9 cellular contexts compared by ENCODE assay signal in the genomic region with DNA sequence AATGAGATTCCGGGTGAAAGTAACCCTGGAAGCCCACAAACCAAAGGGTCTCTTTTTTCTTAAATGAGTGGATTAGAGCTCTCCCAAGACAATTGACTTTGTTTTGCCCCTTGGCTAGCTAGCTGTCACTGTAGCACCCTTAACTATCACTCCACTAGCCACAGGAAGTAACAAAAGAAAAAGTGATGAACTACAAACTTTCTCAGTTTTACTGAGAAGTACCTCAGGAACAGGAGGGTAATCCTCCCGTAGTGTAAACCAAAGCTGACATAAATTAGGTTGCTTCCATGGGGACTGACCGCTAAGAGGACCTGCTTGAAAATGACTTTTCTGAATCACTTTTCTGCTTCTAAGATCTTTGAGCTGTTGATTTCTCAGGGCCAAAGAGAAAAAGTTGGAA.
"Had no signal": no experiment of that assay in that cellular context is flagged by ENCODE, and none has a peak within 500 bp of the region (broad histone marks: within the 10 kb centered on the region; RNA-seq: fewer than 3 reads in every experiment).

No MANE protein-coding gene starts in this region.

- DNase-seq: GOT3, H7, HFFc6, IMR-90, KG1 had no signal

- H3K4me3 ChIP-seq: HAP-1, K562 had no signal

- H3K4me1 ChIP-seq: HAP-1 had no signal

- ATAC-seq: HCT116, K562 had no signal

- H3K9me3 ChIP-seq: HAP-1 had no signal

- H3K36me3 ChIP-seq: HAP-1 had no signal

- H3K4me3 Mint-ChIP-seq: HFFc6 had no signal

- H3K27ac Mint-ChIP-seq: HFFc6 had no signal

- FAIRE-seq: HTR-8/SVneo, K562 had no signal
